1 cellular context compared by ENCODE assay signal in genomic region chr14:55129428-55130193, GRCh38.
TF ChIP-seq lines count a peak whose summit lies in the region.

No MANE protein-coding gene starts in this region.

TF ChIP-seq in HEK293, 187 proteins besides CTCF, POLR2A, EP300 and RAD21 (continued from another document):
- TF ChIP-seq ZNF26 (tag by site-specific recombination; IDR thresholded peaks at IDR 0.05) (no peak), ZNF571 (tag by site-specific recombination; IDR thresholded peaks at IDR 0.05) (no peak), ZNF629 (tag by site-specific recombination; IDR thresholded peaks at IDR 0.05) (no peak), ZNF23 (tag by site-specific recombination; IDR thresholded peaks at IDR 0.05; ENCODE audit: borderline replicate concordance) (no peak), ZNF223 (tag by site-specific recombination; IDR thresholded peaks at IDR 0.05) (no peak), ZNF354C (tag by site-specific recombination; IDR thresholded peaks at IDR 0.05; ENCODE audit: borderline replicate concordance, low read depth) (no peak), GLI2 (tag by site-specific recombination; IDR thresholded peaks at IDR 0.05; ENCODE audit: borderline replicate concordance, low read depth) (no peak), PRDM1 (tag by site-specific recombination; IDR thresholded peaks at IDR 0.05) (no peak), ZXDB (tag by site-specific recombination; IDR thresholded peaks at IDR 0.05) (no peak), OVOL3 (tag by site-specific recombination; IDR thresholded peaks at IDR 0.05) (no peak), ZFP3 (tag by site-specific recombination; IDR thresholded peaks at IDR 0.05; ENCODE audit: low read depth) (no peak), OSR2 (tag by site-specific recombination; IDR thresholded peaks at IDR 0.05) (no peak), ZNF114 (tag by site-specific recombination; IDR thresholded peaks at IDR 0.05) (no peak), HIC1 (tag by site-specific recombination; IDR thresholded peaks at IDR 0.05) (peak; percentile 57), ZNF600 (tag by site-specific recombination; IDR thresholded peaks at IDR 0.05) (0 out of 2 replicates have a peak, but pooled peaks have one; percentile 25), ZNF677 (tag by site-specific recombination; IDR thresholded peaks at IDR 0.05) (no peak), ZNF341 (tag by site-specific recombination; IDR thresholded peaks at IDR 0.05; ENCODE audit: low read depth) (peak; percentile 53), ZNF624 (tag by site-specific recombination; IDR thresholded peaks at IDR 0.05) (no peak), ZNF37A (tag by site-specific recombination; IDR thresholded peaks at IDR 0.05) (no peak), PATZ1 (tag by site-specific recombination; IDR thresholded peaks at IDR 0.05) (peak; percentile 53), ZNF133 (tag by site-specific recombination; IDR thresholded peaks at IDR 0.05) (no peak), ZSCAN30 (tag by site-specific recombination; IDR thresholded peaks at IDR 0.05) (0 out of 2 replicates have a peak, but pooled peaks have one; percentile 14), ZNF16 (tag by site-specific recombination; IDR thresholded peaks at IDR 0.05; ENCODE audit: low read depth) (no peak), ZBTB20 (tag by site-specific recombination; IDR thresholded peaks at IDR 0.05) (peak; percentile 69), ZNF350 (tag by site-specific recombination; IDR thresholded peaks at IDR 0.05) (no peak), ZFP41 (tag by site-specific recombination; IDR thresholded peaks at IDR 0.05; ENCODE audit: borderline replicate concordance) (no peak), ZNF274 (IDR thresholded peaks at IDR 0.05; ENCODE audit: low read length) (no peak), ZNF274 (tag by site-specific recombination; IDR thresholded peaks at IDR 0.05; ENCODE audit: borderline replicate concordance) (no peak), ZNF658 (tag by site-specific recombination; IDR thresholded peaks at IDR 0.05) (no peak), SP3 (tag by site-specific recombination; IDR thresholded peaks at IDR 0.05) (0 out of 2 replicates have a peak, but pooled peaks have one; percentile 22), ZNF777 (tag by site-specific recombination; IDR thresholded peaks at IDR 0.05; ENCODE audit: borderline replicate concordance) (no peak), EGR2 (tag by site-specific recombination; IDR thresholded peaks at IDR 0.05; ENCODE audit: low read depth) (peak; percentile 26; the same call in 1 of the 2 replicates), ZNF449 (tag by site-specific recombination; IDR thresholded peaks at IDR 0.05) (0 out of 2 replicates have a peak, but pooled peaks have one; percentile 67), ZNF513 (tag by site-specific recombination; IDR thresholded peaks at IDR 0.05) (no peak), MYNN (tag by site-specific recombination; IDR thresholded peaks at IDR 0.05; ENCODE audit: borderline replicate concordance) (no peak), ZNF701 (tag by site-specific recombination; IDR thresholded peaks at IDR 0.05) (no peak), ZNF518A (tag by site-specific recombination; conservative IDR thresholded peaks at IDR 0.05; ENCODE audit: low read depth) (no peak), ZFP37 (tag by site-specific recombination; IDR thresholded peaks at IDR 0.05) (no peak), ZNF555 (tag by site-specific recombination; conservative IDR thresholded peaks at IDR 0.05) (no peak), SCRT1 (tag by site-specific recombination; IDR thresholded peaks at IDR 0.05; ENCODE audit: borderline replicate concordance) (no peak), FEZF1 (tag by site-specific recombination; IDR thresholded peaks at IDR 0.05) (no peak), ZNF433 (tag by site-specific recombination; IDR thresholded peaks at IDR 0.05; ENCODE audit: low read depth) (no peak), ZNF311 (tag by site-specific recombination; IDR thresholded peaks at IDR 0.05; ENCODE audit: borderline replicate concordance) (no peak), ZNF529 (tag by site-specific recombination; IDR thresholded peaks at IDR 0.05; ENCODE audit: insufficient replicate concordance) (no peak), ZNF292 (tag by site-specific recombination; IDR thresholded peaks at IDR 0.05; ENCODE audit: borderline replicate concordance, low read depth) (no peak), GFI1B (tag by site-specific recombination; IDR thresholded peaks at IDR 0.05) (no peak), KLF8 (tag by site-specific recombination; IDR thresholded peaks at IDR 0.05) (peak; percentile 46; the same call in 1 of the 2 replicates), BCL11A (tag by site-specific recombination; IDR thresholded peaks at IDR 0.05; ENCODE audit: low read depth) (no peak)
- TF ChIP-seq, protein P1, sequence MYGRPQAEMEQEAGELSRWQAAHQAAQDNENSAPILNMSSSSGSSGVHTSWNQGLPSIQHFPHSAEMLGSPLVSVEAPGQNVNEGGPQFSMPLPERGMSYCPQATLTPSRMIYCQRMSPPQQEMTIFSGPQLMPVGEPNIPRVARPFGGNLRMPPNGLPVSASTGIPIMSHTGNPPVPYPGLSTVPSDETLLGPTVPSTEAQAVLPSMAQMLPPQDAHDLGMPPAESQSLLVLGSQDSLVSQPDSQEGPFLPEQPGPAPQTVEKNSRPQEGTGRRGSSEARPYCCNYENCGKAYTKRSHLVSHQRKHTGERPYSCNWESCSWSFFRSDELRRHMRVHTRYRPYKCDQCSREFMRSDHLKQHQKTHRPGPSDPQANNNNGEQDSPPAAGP (tag by site-specific recombination; IDR thresholded peaks at IDR 0.05), result no peak
- TF ChIP-seq, protein P2, sequence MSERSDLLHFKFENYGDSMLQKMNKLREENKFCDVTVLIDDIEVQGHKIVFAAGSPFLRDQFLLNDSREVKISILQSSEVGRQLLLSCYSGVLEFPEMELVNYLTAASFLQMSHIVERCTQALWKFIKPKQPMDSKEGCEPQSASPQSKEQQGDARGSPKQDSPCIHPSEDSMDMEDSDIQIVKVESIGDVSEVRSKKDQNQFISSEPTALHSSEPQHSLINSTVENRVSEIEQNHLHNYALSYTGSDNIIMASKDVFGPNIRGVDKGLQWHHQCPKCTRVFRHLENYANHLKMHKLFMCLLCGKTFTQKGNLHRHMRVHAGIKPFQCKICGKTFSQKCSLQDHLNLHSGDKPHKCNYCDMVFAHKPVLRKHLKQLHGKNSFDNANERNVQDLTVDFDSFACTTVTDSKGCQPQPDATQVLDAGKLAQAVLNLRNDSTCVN (tag by site-specific recombination; optimal IDR thresholded peaks at IDR 0.05), result peak; percentile 88
